Comparison of ENCODE assay signal across 11 cellular contexts in genomic region chr1:43034778-43035177, GRCh38.
A peak's percentile ranks its signal among the peaks of the same experiment; 100 is the strongest.
DNase-seq lines count a peak whose midpoint lies in the region; ATAC-seq and TF ChIP-seq lines count a peak whose summit lies in the region.
"Had no signal": no experiment of that assay in that cellular context is flagged by ENCODE, and none has a peak within 500 bp of the region (broad histone marks: within the 10 kb centered on the region; RNA-seq: fewer than 3 reads in every experiment).

No MANE protein-coding gene starts in this region.

- peak; percentile 48 for ATAC-seq in CD8-positive, alpha-beta T cell
- ATAC-seq in activated naive CD8-positive, alpha-beta T cell treated with anti-CD3 and anti-CD28 coated beads, Interleukin-2, amount 10 ng/mL, durations not matched to agents 7 days and 5 days (ENCODE audit: low read depth) = peak; percentile 84
- peak; percentile 58 to 72 (median 63) for ATAC-seq in natural killer cell
- no peak for ATAC-seq in HG03025 (IDR thresholded peaks at IDR 0.05; ENCODE audit: low FRiP score, unreplicated experiment)
- ATAC-seq in GM19328 (IDR thresholded peaks at IDR 0.05; ENCODE audit: unreplicated experiment) = no peak

- H3K27me3 Mint-ChIP-seq in CD8-positive, alpha-beta T cell (ENCODE audit: low read depth) = no peaks in the 10 kb centered on the region
- peaks cover 6% of the 10 kb centered on the region for H3K27me3 Mint-ChIP-seq in activated naive CD8-positive, alpha-beta T cell treated with anti-CD3 and anti-CD28 coated beads, Interleukin-2, amount 10 ng/mL, durations not matched to agents 7 days and 5 days
- H3K27me3 Mint-ChIP-seq in natural killer cell (ENCODE audit: low read depth in 2 of 2) = no peaks in the 10 kb centered on the region

- H3K4me1 ChIP-seq in CD8-positive, alpha-beta T cell (ENCODE audit: insufficient read depth, low read length) = peaks cover 20% of the 10 kb centered on the region
- peaks cover 20% of the 10 kb centered on the region for H3K4me1 ChIP-seq in OCI-LY3 (ENCODE audit: low read length)

- H3K36me3 Mint-ChIP-seq in CD8-positive, alpha-beta T cell = no peaks in the 10 kb centered on the region
- no peaks in the 10 kb centered on the region for H3K36me3 Mint-ChIP-seq in activated naive CD8-positive, alpha-beta T cell treated with anti-CD3 and anti-CD28 coated beads, Interleukin-2, amount 10 ng/mL, durations not matched to agents 7 days and 5 days
- H3K36me3 Mint-ChIP-seq in natural killer cell = no peaks in the 10 kb centered on the region

- H2AFZ ChIP-seq in OCI-LY3 (ENCODE audit: low read depth, low read length) = 0 out of 2 replicates have a peak overlapping the region, but pooled peaks have one; percentile 13

- H3K36me3 ChIP-seq in CD8-positive, alpha-beta T cell (ENCODE audit: insufficient read depth, low read length) = no peaks in the 10 kb centered on the region
- no peaks in the 10 kb centered on the region for H3K36me3 ChIP-seq in OCI-LY3 (replicated peaks; ENCODE audit: low read depth, low read length)

- no peak overlapping the region for H3K4me2 ChIP-seq in OCI-LY3 (ENCODE audit: low read length)

- no peaks in the 10 kb centered on the region for H3K27me3 ChIP-seq in CD8-positive, alpha-beta T cell (ENCODE audit: insufficient read depth, low read length)
- no peaks in the 10 kb centered on the region for H3K27me3 ChIP-seq in OCI-LY3 (ENCODE audit: low read depth, low read length)

- no peak overlapping the region for H3K4me3 ChIP-seq in CD8-positive, alpha-beta T cell (ENCODE audit: low read depth, low read length)
- no peak overlapping the region for H3K4me3 ChIP-seq in OCI-LY3 (ENCODE audit: low read length)

- H3K27ac Mint-ChIP-seq in CD8-positive, alpha-beta T cell = peak overlapping the region; percentile 86
- peak overlapping the region; percentile 96 for H3K27ac Mint-ChIP-seq in activated naive CD8-positive, alpha-beta T cell treated with anti-CD3 and anti-CD28 coated beads, Interleukin-2, amount 10 ng/mL, durations not matched to agents 7 days and 5 days
- H3K27ac Mint-ChIP-seq in natural killer cell = peak overlapping the region; percentile 81 to 89

- no peaks in the 10 kb centered on the region for H3K9me3 Mint-ChIP-seq in CD8-positive, alpha-beta T cell
- H3K9me3 Mint-ChIP-seq in activated naive CD8-positive, alpha-beta T cell treated with anti-CD3 and anti-CD28 coated beads, Interleukin-2, amount 10 ng/mL, durations not matched to agents 7 days and 5 days = no peaks in the 10 kb centered on the region
- no peaks in the 10 kb centered on the region for H3K9me3 Mint-ChIP-seq in natural killer cell

- H3K4me1 Mint-ChIP-seq in CD8-positive, alpha-beta T cell (ENCODE audit: low read depth) = peaks cover 17% of the 10 kb centered on the region
- H3K4me1 Mint-ChIP-seq in activated naive CD8-positive, alpha-beta T cell treated with anti-CD3 and anti-CD28 coated beads, Interleukin-2, amount 10 ng/mL, durations not matched to agents 7 days and 5 days = peaks cover 11% of the 10 kb centered on the region
- peaks cover 16% of the 10 kb centered on the region in 2 donors for H3K4me1 Mint-ChIP-seq in natural killer cell

- no peaks in the 10 kb centered on the region for H3K9me3 ChIP-seq in CD8-positive, alpha-beta T cell (ENCODE audit: low read length)
- H3K9me3 ChIP-seq in OCI-LY3 (ENCODE audit: insufficient read depth, low read length) = no peaks in the 10 kb centered on the region

- TF ChIP-seq CTCF in CD8-positive, alpha-beta T cell (IDR thresholded peaks at IDR 0.05) = no peak
- TF ChIP-seq CTCF in OCI-LY3 (IDR thresholded peaks at IDR 0.05; ENCODE audit: low read depth, low read length) (no peak), natural killer cell (IDR thresholded peaks at IDR 0.05) (no peak)

- CTCF ChIA-PET in CD8-positive, alpha-beta T cell (lab: Charles Lee) = interaction anchor here (1.3 kb wide), 1 partner anchor 39 kb away, joined by 4 read pairs; no protein-coding TSS in a partner anchor

- H3K4me3 Mint-ChIP-seq in CD8-positive, alpha-beta T cell = peak overlapping the region; percentile 42
- H3K4me3 Mint-ChIP-seq in activated naive CD8-positive, alpha-beta T cell treated with anti-CD3 and anti-CD28 coated beads, Interleukin-2, amount 10 ng/mL, durations not matched to agents 7 days and 5 days = peak overlapping the region; percentile 52
- peak overlapping the region; percentile 59 for H3K4me3 Mint-ChIP-seq in natural killer cell

- POLR2A ChIA-PET in CD8-positive, alpha-beta T cell (lab: Charles Lee) = no interaction called here
- POLR2A ChIA-PET in activated naive CD8-positive, alpha-beta T cell treated with anti-CD3 and anti-CD28 coated beads, Interleukin-2, amount 10 ng/mL, durations not matched to agents 7 days and 5 days (lab: Charles Lee) = no interaction called here

- no peak overlapping the region for H3K27ac ChIP-seq in CD8-positive, alpha-beta T cell (ENCODE audit: low read depth, low read length)
- H3K27ac ChIP-seq in OCI-LY3 (ENCODE audit: low read length) = no peak overlapping the region

- intact Hi-C loops in CD8-positive, alpha-beta T cell (cut with DNase I, micrococcal nuclease) = no loop called here
- intact Hi-C loops in natural killer cell (cut with micrococcal nuclease) = no loop called here

- no peaks in the 10 kb centered on the region for H3K79me2 ChIP-seq in OCI-LY3 (ENCODE audit: low read length)

- no peaks in the 10 kb centered on the region for H4K20me1 ChIP-seq in OCI-LY3 (ENCODE audit: insufficient read depth, low read length)

- H3K9ac ChIP-seq in OCI-LY3 (ENCODE audit: low read length) = no peak overlapping the region

- peak in 2 of 7 experiments; percentile 3 to 49 for DNase-seq in CD8-positive, alpha-beta T cell
- DNase-seq in activated naive CD8-positive, alpha-beta T cell treated with anti-CD3 and anti-CD28 coated beads, Interleukin-2, amount 10 ng/mL, durations not matched to agents 7 days and 5 days = peak; percentile 40
- no peak for DNase-seq in natural killer cell
- no peak for DNase-seq in SW480 (ENCODE audit: low spot score)
- DNase-seq: activated effector memory CD4-positive, alpha-beta T cell treated with Interleukin-2 at 50 U/mL for 16 hours; NCI-H2081; NCI-H774; Right ventricle myocardium superior had no signal

Comparison
In these comparisons a context has a peak if more than half of its experiments do, and no peak if none do; other contexts are left out.
1. ATAC-seq: peak in CD8-positive, alpha-beta T cell (single experiment), activated naive CD8-positive, alpha-beta T cell treated with anti-CD3 and anti-CD28 coated beads, Interleukin-2, amount 10 ng/mL, durations not matched to agents 7 days and 5 days (single experiment) and natural killer cell (3 of 3); none in HG03025 (single experiment) and GM19328 (single experiment).
2. Peak in every context shown above with its lines, with median percentiles within 50 percentile points of each other: H3K27ac Mint-ChIP-seq and H3K4me3 Mint-ChIP-seq.